1 cellular context compared by ENCODE assay signal in the genomic region with DNA sequence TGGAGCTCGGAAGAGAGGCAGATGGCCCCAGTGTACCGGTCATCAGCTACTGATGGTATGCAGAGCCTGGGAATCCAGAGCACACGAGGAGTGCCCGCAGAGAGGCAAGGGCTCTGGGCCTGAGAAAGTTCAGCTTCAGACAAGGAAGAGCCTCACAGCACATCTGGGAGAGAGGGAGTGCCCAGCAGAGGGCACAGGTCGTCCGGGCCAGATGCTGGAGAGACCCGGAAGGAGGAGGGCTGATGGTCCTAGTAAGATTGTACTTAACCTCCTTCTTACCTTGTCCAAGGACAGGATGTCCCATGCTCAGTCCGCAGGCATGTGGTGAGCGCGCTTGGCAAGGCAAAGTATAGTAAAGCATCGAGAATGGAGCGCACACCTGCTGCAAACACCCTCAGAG.
TF ChIP-seq lines count a peak whose summit lies in the region.

No MANE protein-coding gene starts in this region.

TF ChIP-seq in K562, 482 proteins besides CTCF, POLR2A, EP300 and RAD21:
- TF ChIP-seq ZNF766 (CRISPR knock-in tag; conservative IDR thresholded peaks at IDR 0.05), result no peak
- peak; percentile 40; the same call in 1 of the 2 replicates for TF ChIP-seq ELF1 (tag; IDR thresholded peaks at IDR 0.05)
